29 cellular contexts compared by ENCODE assay signal in the genomic region with DNA sequence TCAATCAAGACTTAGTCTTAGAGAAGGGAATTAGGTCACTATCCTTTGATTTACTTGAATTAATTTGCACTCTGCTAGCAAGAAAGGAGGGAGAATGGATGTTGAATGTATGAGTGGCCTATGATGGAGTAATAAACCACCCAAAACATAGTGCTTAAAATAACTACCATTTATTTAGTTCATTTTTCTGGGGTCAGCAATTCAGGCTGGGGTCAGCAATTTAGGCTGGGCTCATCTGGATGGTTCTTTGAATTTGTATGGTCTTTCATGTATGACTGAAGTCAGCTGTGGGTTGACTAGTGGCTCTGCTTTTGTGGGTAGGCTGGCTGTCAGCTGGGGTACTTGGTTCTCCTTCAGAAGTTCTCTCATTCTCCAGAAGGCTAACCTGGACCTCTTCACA. TPM values are rescaled to one million over a fixed set of nuclear protein-coding genes. Genes with fewer than 3 reads are reported as not detected.
"Had no signal": no experiment of that assay in that cellular context is flagged by ENCODE, and none has a peak within 500 bp of the region (broad histone marks: within the 10 kb centered on the region; RNA-seq: fewer than 3 reads in every experiment).

No MANE protein-coding gene starts in this region.

- H3K4me3 ChIP-seq: body of pancreas, esophagus squamous epithelium, gastroesophageal sphincter, heart right ventricle had no signal

- H3K4me1 ChIP-seq: body of pancreas had no signal

- H3K36me3 Mint-ChIP-seq: activated naive CD4-positive, alpha-beta T cell treated with anti-CD3 and anti-CD28 coated beads, Interleukin-2, amount 10 ng/mL, durations not matched to agents 7 days and 5 days; activated naive CD4-positive, alpha-beta T cell treated with anti-CD3 and anti-CD28 coated beads, Interleukin-2, amount 50 U/mL, for 72 hours; activated naive CD8-positive, alpha-beta T cell treated with anti-CD3 and anti-CD28 coated beads, Interleukin-2, amount 10 ng/mL, durations not matched to agents 7 days and 5 days; T-cell had no signal

- H3K27ac ChIP-seq: body of pancreas, epithelial cell of prostate, esophagus squamous epithelium, gastroesophageal sphincter, heart right ventricle, WERI-Rb-1 had no signal

- H3K27me3 ChIP-seq: body of pancreas, esophagus squamous epithelium, gastroesophageal sphincter, heart right ventricle had no signal

- H3K36me3 ChIP-seq: esophagus squamous epithelium, gastroesophageal sphincter, heart right ventricle, WERI-Rb-1 had no signal

- H3K4me1 Mint-ChIP-seq: activated B cell treated with CpG ODN at 0.5 μM for 24 hours; activated CD4-positive, alpha-beta memory T cell treated with anti-CD3 and anti-CD28 coated beads, Interleukin-2, amount 10 ng/mL, durations not matched to agents 7 days and 5 days; activated naive CD4-positive, alpha-beta T cell treated with anti-CD3 and anti-CD28 coated beads, Interleukin-2, amount 10 ng/mL, durations not matched to agents 7 days and 5 days; activated naive CD8-positive, alpha-beta T cell treated with anti-CD3 and anti-CD28 coated beads, Interleukin-2, amount 10 ng/mL, durations not matched to agents 7 days and 5 days had no signal

- H3K27ac Mint-ChIP-seq: activated B cell treated with CpG ODN at 0.5 μM for 24 hours; activated CD4-positive, alpha-beta memory T cell treated with anti-CD3 and anti-CD28 coated beads, Interleukin-2, amount 10 ng/mL, durations not matched to agents 7 days and 5 days; activated naive CD4-positive, alpha-beta T cell treated with anti-CD3 and anti-CD28 coated beads, Interleukin-2, amount 10 ng/mL, durations not matched to agents 7 days and 5 days; activated naive CD4-positive, alpha-beta T cell treated with anti-CD3 and anti-CD28 coated beads, Interleukin-2, amount 50 U/mL, for 72 hours; activated naive CD8-positive, alpha-beta T cell treated with anti-CD3 and anti-CD28 coated beads, Interleukin-2, amount 10 ng/mL, durations not matched to agents 7 days and 5 days; activated T-cell treated with anti-CD3 and anti-CD28 coated beads, Interleukin-2, amount 50 U/mL, for 24 hours; activated T-cell treated with anti-CD3 and anti-CD28 coated beads, Interleukin-2, amount 50 U/mL, for 72 hours; T-cell; T-helper 1 cell treated with Interleukin-12 subunit alpha and Interleukin-12 subunit beta and Interleukin-4 antibody, amounts not matched to agents 30 μg/mL and 1 μg/mL, for 36 hours had no signal

- H3K9me3 ChIP-seq: body of pancreas, esophagus squamous epithelium, gastroesophageal sphincter, heart right ventricle had no signal

- H3K4me3 Mint-ChIP-seq: activated B cell treated with CpG ODN at 0.5 μM for 24 hours; activated CD4-positive, alpha-beta memory T cell treated with anti-CD3 and anti-CD28 coated beads, Interleukin-2, amount 10 ng/mL, durations not matched to agents 7 days and 5 days; activated naive CD4-positive, alpha-beta T cell treated with anti-CD3 and anti-CD28 coated beads, Interleukin-2, amount 10 ng/mL, durations not matched to agents 7 days and 5 days; activated naive CD8-positive, alpha-beta T cell treated with anti-CD3 and anti-CD28 coated beads, Interleukin-2, amount 10 ng/mL, durations not matched to agents 7 days and 5 days; activated T-cell treated with anti-CD3 and anti-CD28 coated beads, Interleukin-2, amount 50 U/mL, for 24 hours; activated T-cell treated with anti-CD3 and anti-CD28 coated beads, Interleukin-2, amount 50 U/mL, for 72 hours; T-cell; T-helper 1 cell treated with Interleukin-12 subunit alpha and Interleukin-12 subunit beta and Interleukin-4 antibody, amounts not matched to agents 30 μg/mL and 1 μg/mL, for 36 hours had no signal

- ATAC-seq: activated CD4-positive, CD25-positive, alpha-beta regulatory T cell treated with anti-CD3 and anti-CD28 coated beads, Interleukin-2, amount 50 U/mL, for 24 hours; activated naive CD4-positive, alpha-beta T cell treated with anti-CD3 and anti-CD28 coated beads, Interleukin-2, amount 50 U/mL, for 72 hours; activated T-cell treated with anti-CD3 and anti-CD28 coated beads, Interleukin-2, amount 50 U/mL, for 72 hours; body of pancreas; gastroesophageal sphincter; heart right ventricle; T-cell had no signal

- H3K9me3 Mint-ChIP-seq: activated B cell treated with CpG ODN at 0.5 μM for 24 hours; activated CD4-positive, alpha-beta memory T cell treated with anti-CD3 and anti-CD28 coated beads, Interleukin-2, amount 10 ng/mL, durations not matched to agents 7 days and 5 days; activated naive CD4-positive, alpha-beta T cell treated with anti-CD3 and anti-CD28 coated beads, Interleukin-2, amount 10 ng/mL, durations not matched to agents 7 days and 5 days; activated naive CD4-positive, alpha-beta T cell treated with anti-CD3 and anti-CD28 coated beads, Interleukin-2, amount 50 U/mL, for 72 hours; activated naive CD8-positive, alpha-beta T cell treated with anti-CD3 and anti-CD28 coated beads, Interleukin-2, amount 10 ng/mL, durations not matched to agents 7 days and 5 days; activated T-cell treated with anti-CD3 and anti-CD28 coated beads, Interleukin-2, amount 50 U/mL, for 24 hours; activated T-cell treated with anti-CD3 and anti-CD28 coated beads, Interleukin-2, amount 50 U/mL, for 72 hours; T-cell; T-helper 1 cell treated with Interleukin-12 subunit alpha and Interleukin-12 subunit beta and Interleukin-4 antibody, amounts not matched to agents 30 μg/mL and 1 μg/mL, for 36 hours had no signal

- DNase-seq: activated B cell treated with CpG ODN at 0.5 μM for 24 hours; activated CD4-positive, alpha-beta memory T cell treated with anti-CD3 and anti-CD28 coated beads, Interleukin-2, amount 10 ng/mL, durations not matched to agents 7 days and 5 days; activated CD4-positive, alpha-beta T cell treated with anti-CD3 and anti-CD28 coated beads for 48 hours; activated CD4-positive, alpha-beta T cell treated with anti-CD3 and anti-CD28 coated beads, Interleukin-2, amount 50 U/mL, for 1 hour; activated CD8-positive, alpha-beta memory T cell treated with anti-CD3 and anti-CD28 coated beads, Interleukin-2, amount 50 U/mL, for 48 hours; activated gamma-delta T cell; activated naive CD4-positive, alpha-beta T cell; activated naive CD4-positive, alpha-beta T cell treated with anti-CD3 and anti-CD28 coated beads, Interleukin-2, amount 10 ng/mL, durations not matched to agents 7 days and 5 days; activated naive CD8-positive, alpha-beta T cell treated with anti-CD3 and anti-CD28 coated beads, Interleukin-2, amount 10 ng/mL, durations not matched to agents 7 days and 5 days; activated T-cell treated with anti-CD3 and anti-CD28 coated beads for 4 hours; activated T-cell treated with anti-CD3 and anti-CD28 coated beads, Interleukin-2, amount 50 U/mL, for 24 hours; activated T-cell treated with anti-CD3 and anti-CD28 coated beads, Interleukin-2, amount 50 U/mL, for 72 hours; body of pancreas; caudate nucleus; cortex of kidney; dermis blood vessel endothelial cell; effector CD8-positive, alpha-beta T cell; esophagus squamous epithelium; foreskin melanocyte; heart right ventricle; T-cell; T-helper 9 cell; WERI-Rb-1 had no signal

RNA-seq across cellular contexts. Expression of gene LAMA4, which starts 21.0 kb away (rescaled TPM):
- total RNA-seq: activated B cell treated with CpG ODN at 0.5 μM for 24 hours; activated CD4-positive, alpha-beta memory T cell treated with anti-CD3 and anti-CD28 coated beads, Interleukin-2, amount 10 ng/mL, durations not matched to agents 7 days and 5 days; activated naive CD4-positive, alpha-beta T cell treated with anti-CD3 and anti-CD28 coated beads, Interleukin-2, amount 50 U/mL, for 72 hours; activated naive CD8-positive, alpha-beta T cell treated with anti-CD3 and anti-CD28 coated beads, Interleukin-2, amount 10 ng/mL, durations not matched to agents 7 days and 5 days; T-helper 2 cell treated with Interferon-gamma antibody and Interleukin-4, amounts not matched to agents 100 ng/mL and 5 ng/mL, for 36 hours had no signal
